ENCODE assay signal across 8 cellular contexts in the genomic region with DNA sequence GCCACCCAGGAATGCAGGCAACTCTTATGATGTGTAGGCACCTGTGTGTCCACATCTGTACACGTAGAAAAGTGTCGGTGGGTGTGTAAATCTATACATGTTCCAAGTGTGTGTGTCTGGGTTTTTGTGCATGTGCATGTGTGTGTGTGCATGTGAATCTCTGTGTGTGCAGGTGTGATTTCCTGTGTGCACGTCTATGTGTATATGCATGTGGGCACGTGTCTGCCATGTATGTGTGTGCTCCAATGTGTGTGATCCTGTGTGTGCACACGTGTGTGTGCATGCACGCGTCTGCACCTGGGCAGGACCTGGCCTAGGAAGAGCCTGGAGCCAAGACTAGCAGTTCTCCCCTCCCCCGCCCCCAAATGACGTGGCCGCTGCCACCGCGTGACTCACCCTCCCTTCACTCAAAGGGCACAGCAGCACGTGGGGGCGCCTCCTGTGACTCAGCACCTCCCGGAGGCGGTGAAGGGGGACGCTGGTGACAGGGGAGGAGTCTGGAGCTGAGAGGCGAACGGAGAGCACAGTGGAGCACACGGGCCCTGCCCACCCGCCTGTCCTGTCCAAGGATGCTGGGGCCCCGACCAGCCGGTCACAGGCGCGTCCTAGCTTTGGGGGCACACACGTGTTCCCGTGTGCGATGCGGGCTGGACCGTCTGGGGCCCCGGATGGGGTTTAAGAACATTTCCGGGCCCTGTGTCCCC. TPM values are rescaled to one million over a fixed set of nuclear protein-coding genes. Genes with fewer than 3 reads are reported as not detected.
A peak's percentile ranks its signal among the peaks of the same experiment; 100 is the strongest.
DNase-seq lines count a peak whose midpoint lies in the region; ATAC-seq and TF ChIP-seq lines count a peak whose summit lies in the region.

No MANE protein-coding gene starts in this region.

- peaks cover 12% of the 10 kb centered on the region for H3K36me3 Mint-ChIP-seq in dendritic cell treated with granulocyte-macrophage colony-stimulating factor and Interleukin-4, amounts not matched to agents 40 ng/mL and 50 ng/mL, for 4 days (ENCODE audit: low read depth)

- H3K4me3 Mint-ChIP-seq in dendritic cell treated with granulocyte-macrophage colony-stimulating factor and Interleukin-4, amounts not matched to agents 40 ng/mL and 50 ng/mL, for 4 days, result peak overlapping the region; percentile 73

- no peak for TF ChIP-seq CTCF in left lung (IDR thresholded peaks at IDR 0.05)

- H3K4me1 ChIP-seq in left lung, result peaks cover 24 to 69% of the 10 kb centered on the region in 2 donors

- H3K9me3 Mint-ChIP-seq in dendritic cell treated with granulocyte-macrophage colony-stimulating factor and Interleukin-4, amounts not matched to agents 40 ng/mL and 50 ng/mL, for 4 days, result no peaks in the 10 kb centered on the region

- H3K27me3 Mint-ChIP-seq in dendritic cell treated with granulocyte-macrophage colony-stimulating factor and Interleukin-4, amounts not matched to agents 40 ng/mL and 50 ng/mL, for 4 days, result peaks cover 4% of the 10 kb centered on the region

- peaks cover 59% of the 10 kb centered on the region for H3K4me1 Mint-ChIP-seq in dendritic cell treated with granulocyte-macrophage colony-stimulating factor and Interleukin-4, amounts not matched to agents 40 ng/mL and 50 ng/mL, for 4 days (ENCODE audit: low read depth)

- peak overlapping the region; percentile 91 for H3K27ac Mint-ChIP-seq in dendritic cell treated with granulocyte-macrophage colony-stimulating factor and Interleukin-4, amounts not matched to agents 40 ng/mL and 50 ng/mL, for 4 days

- peak; percentile 84 for DNase-seq in 8988T
- DNase-seq in NCI-H460 (ENCODE audit: extremely low read depth, low read depth), result peak; percentile 95
- peak; percentile 94 for DNase-seq in activated CD4-positive, alpha-beta T cell treated with anti-CD3 and anti-CD28 coated beads, Interleukin-2, amount 50 U/mL, for 1 hour
- peak; percentile 97 to 99 for DNase-seq in left lung
- peak; percentile 97 for DNase-seq in stimulated activated CD4-positive, alpha-beta T cell treated with anti-CD3 and anti-CD28 coated beads, Interleukin-2, amount 100 ng/mL, for 24 hours

- no peaks in the 10 kb centered on the region for H3K9me3 ChIP-seq in left lung

- H3K27me3 ChIP-seq in left lung, result peaks cover 0 to 8% of the 10 kb centered on the region in 2 donors

- ATAC-seq in GM18517 (IDR thresholded peaks at IDR 0.05; ENCODE audit: unreplicated experiment) (peak; percentile 59), HG03039 (IDR thresholded peaks at IDR 0.05; ENCODE audit: unreplicated experiment) (peak; percentile 39), left lung (peak; percentile 89)

- H3K27ac ChIP-seq in left lung, result peak overlapping the region; percentile 76 to 96

- intact Hi-C loops in dendritic cell treated with granulocyte-macrophage colony-stimulating factor and Interleukin-4, amounts not matched to agents 40 ng/mL and 50 ng/mL, for 4 days (cut with micrococcal nuclease), result loop anchor here (5.0 kb wide), 1 partner anchor 38 kb away; no protein-coding TSS in a partner anchor
- intact Hi-C loops in left lung (cut with DNase I), result no loop called here

- H3K4me3 ChIP-seq in left lung, result peak overlapping the region; percentile 33 to 57

- peaks cover 0 to 7% of the 10 kb centered on the region in 2 donors for H3K36me3 ChIP-seq in left lung

RNA-seq across cellular contexts. Expression of a gene that starts 10.1 kb away (rescaled TPM):
- 33.0 and 48.3 TPM in 2 replicates for total RNA-seq in NCI-H460 (2014; rRNA removed; shearing (Covaris generic))
- 109 and 112 TPM in 2 replicates for polyA plus RNA-seq in NCI-H460 (2014; cell fraction: nucleus; rRNA removed)
- 100 to 1,000 TPM in 1 of 2 donors, 10 to 100 TPM in 1; 80.6 to 129 TPM for total RNA-seq in left lung

RNA-seq across cellular contexts. Expression of a gene that starts 41.9 kb away (rescaled TPM):
- total RNA-seq in NCI-H460 (2014; rRNA removed; shearing (Covaris generic)), result not detected in 2 replicates
- not detected in 2 replicates for polyA plus RNA-seq in NCI-H460 (2014; cell fraction: nucleus; rRNA removed)
- total RNA-seq in left lung, result not detected

RNA-seq across cellular contexts. Expression of a gene that starts 52.2 kb away (rescaled TPM):
- 23.4 and 25.9 TPM in 2 replicates for total RNA-seq in NCI-H460 (2014; rRNA removed; shearing (Covaris generic))
- polyA plus RNA-seq in NCI-H460 (2014; cell fraction: nucleus; rRNA removed), result 87.1 and 103 TPM in 2 replicates
- 10 to 100 TPM; 59.7 to 79.7 TPM for total RNA-seq in left lung

RNA-seq across cellular contexts. Expression of a gene that starts 52.4 kb away (rescaled TPM):
- total RNA-seq in NCI-H460 (2014; rRNA removed; shearing (Covaris generic)), result 10.7 and 12.9 TPM in 2 replicates
- polyA plus RNA-seq in NCI-H460 (2014; cell fraction: nucleus; rRNA removed), result 21.0 and 24.1 TPM in 2 replicates
- 10 to 100 TPM; 29.4 to 35.2 TPM for total RNA-seq in left lung

Comparison
In these comparisons a context has a peak if more than half of its experiments do, and no peak if none do; other contexts are left out.
1. Peak in every context shown above with its lines: DNase-seq, ATAC-seq, H3K4me3 ChIP-seq and H3K27ac ChIP-seq.
2. ATAC-seq: peak in every context shown above with its lines; median percentile 89 in left lung; 59 in GM18517; 39 in HG03039.